ENCODE assay signal across 12 cellular contexts in the genomic region with DNA sequence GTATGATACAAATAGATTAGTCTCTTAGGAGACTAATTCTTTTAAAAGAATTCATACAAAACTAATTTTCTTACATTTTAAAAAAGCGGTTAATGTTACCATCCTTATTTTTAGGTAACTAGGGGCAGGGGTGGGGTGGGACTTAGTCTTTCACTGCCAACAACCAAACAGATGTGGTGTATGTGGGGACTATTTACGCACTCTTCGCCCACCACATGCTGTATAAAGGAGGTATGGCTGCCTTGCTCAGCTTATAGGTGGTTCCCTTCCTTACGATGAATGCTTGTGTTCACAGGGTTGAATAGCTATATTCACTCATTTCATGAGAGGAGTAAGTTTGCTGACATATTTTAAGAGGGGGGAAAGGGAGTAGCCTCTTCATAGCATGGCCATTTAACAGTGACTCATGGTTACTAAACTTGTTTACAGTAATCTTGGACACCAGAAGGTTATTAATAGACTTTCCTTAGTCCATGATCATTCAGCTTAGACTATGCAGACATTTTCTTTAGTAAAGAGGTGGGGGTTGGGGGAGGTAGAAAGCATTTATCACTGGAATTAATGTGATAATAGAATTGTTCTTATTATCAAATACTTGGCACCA.
A peak's percentile ranks its signal among the peaks of the same experiment; 100 is the strongest.
DNase-seq lines count a peak whose midpoint lies in the region; ATAC-seq and TF ChIP-seq lines count a peak whose summit lies in the region.
"Had no signal": no experiment of that assay in that cellular context is flagged by ENCODE, and none has a peak within 500 bp of the region (broad histone marks: within the 10 kb centered on the region; RNA-seq: fewer than 3 reads in every experiment).

No MANE protein-coding gene starts in this region.

- peaks cover 87% of the 10 kb centered on the region for H3K4me1 Mint-ChIP-seq in activated CD4-positive, alpha-beta memory T cell treated with anti-CD3 and anti-CD28 coated beads for 36 hours (ENCODE audit: low read depth)
- H3K4me1 Mint-ChIP-seq in activated CD4-positive, alpha-beta memory T cell treated with anti-CD3 and anti-CD28 coated beads, Interleukin-2, amount 10 ng/mL, durations not matched to agents 7 days and 5 days: peaks cover 86% of the 10 kb centered on the region
- H3K4me1 Mint-ChIP-seq in T-helper 17 cell: peaks cover 64% of the 10 kb centered on the region

- H3K9me3 ChIP-seq in T-helper 17 cell (ENCODE audit: control insufficient read depth, low read length, poor library complexity, severe bottlenecking) (no peaks in the 10 kb centered on the region), tibial artery (no peaks in the 10 kb centered on the region)

- intact Hi-C loops in activated CD4-positive, alpha-beta memory T cell treated with anti-CD3 and anti-CD28 coated beads for 36 hours (cut with micrococcal nuclease): loop anchor here (5.0 kb wide), 1 partner anchor 37 kb away; no protein-coding TSS in a partner anchor
- intact Hi-C loops in Right ventricle myocardium superior (cut with DNase I) (no loop called here), tibial artery (cut with DNase I; ENCODE audit: low total_unique reads) (loop anchor here (2.0 kb wide), 1 partner anchor 14 kb away; no protein-coding TSS in a partner anchor)

- DNase-seq in activated CD4-positive, alpha-beta memory T cell treated with anti-CD3 and anti-CD28 coated beads for 36 hours: no peak
- no peak for DNase-seq in activated CD4-positive, alpha-beta memory T cell treated with anti-CD3 and anti-CD28 coated beads, Interleukin-2, amount 10 ng/mL, durations not matched to agents 7 days and 5 days
- DNase-seq in T-helper 17 cell (no peak), Right ventricle myocardium superior (no peak), tibial artery (no peak), HuH-7.5 (ENCODE audit: low spot score) (no peak), HEK293T (ENCODE audit: extremely low spot score) (no peak)
- DNase-seq: activated naive CD4-positive, alpha-beta T cell treated with anti-CD3 and anti-CD28 coated beads, Interleukin-2, amount 50 U/mL, for 16 hours; MM.1S; T-helper 1 cell had no signal

- POLR2A ChIA-PET in activated CD4-positive, alpha-beta memory T cell treated with anti-CD3 and anti-CD28 coated beads for 36 hours (lab: Charles Lee): interaction anchor here (1.3 kb wide), 1 partner anchor 20 kb away, joined by 3 read pairs; no protein-coding TSS in a partner anchor
- POLR2A ChIA-PET in activated CD4-positive, alpha-beta memory T cell treated with anti-CD3 and anti-CD28 coated beads, Interleukin-2, amount 10 ng/mL, durations not matched to agents 7 days and 5 days (lab: Charles Lee): interaction anchor here (2.1 to 3.4 kb wide), 2 partner anchors 16 to 19 kb away, joined by 6 to 28 read pairs; no protein-coding TSS in a partner anchor
- POLR2A ChIA-PET in HEK293T (lab: Yijun Ruan, JAX): no interaction called here

- ATAC-seq in T-helper 17 cell: no peak
- ATAC-seq in Right ventricle myocardium superior (ENCODE audit: poor library complexity): peak; percentile 77
- no peak for ATAC-seq in GM19467 (IDR thresholded peaks at IDR 0.05; ENCODE audit: unreplicated experiment)

- peak overlapping the region; percentile 33 for H3K27ac Mint-ChIP-seq in activated CD4-positive, alpha-beta memory T cell treated with anti-CD3 and anti-CD28 coated beads for 36 hours
- no peak overlapping the region for H3K27ac Mint-ChIP-seq in activated CD4-positive, alpha-beta memory T cell treated with anti-CD3 and anti-CD28 coated beads, Interleukin-2, amount 10 ng/mL, durations not matched to agents 7 days and 5 days
- peak overlapping the region; percentile 85 for H3K27ac Mint-ChIP-seq in T-helper 17 cell

- H3K4me3 ChIP-seq in tibial artery: no peak overlapping the region
- H3K4me3 ChIP-seq: BLaER1 treated with 17β-estradiol and CSF1 and Interleukin-3, amounts not matched to agents 10 nM and 100 nM had no signal

- no peak for TF ChIP-seq CTCF in tibial artery (IDR thresholded peaks at IDR 0.05)

- peaks cover 0 to 54% (median 8%) of the 10 kb centered on the region in 4 donors for H3K4me1 ChIP-seq in tibial artery

- no peaks in the 10 kb centered on the region for H3K27me3 ChIP-seq in tibial artery
- H3K27me3 ChIP-seq: BLaER1 treated with 17β-estradiol and CSF1 and Interleukin-3, amounts not matched to agents 10 nM and 100 nM had no signal

- H3K27ac ChIP-seq in tibial artery: peak overlapping the region; percentile 24 to 49

- H3K36me3 Mint-ChIP-seq in activated CD4-positive, alpha-beta memory T cell treated with anti-CD3 and anti-CD28 coated beads for 36 hours: peaks cover 58% of the 10 kb centered on the region
- H3K36me3 Mint-ChIP-seq in activated CD4-positive, alpha-beta memory T cell treated with anti-CD3 and anti-CD28 coated beads, Interleukin-2, amount 10 ng/mL, durations not matched to agents 7 days and 5 days (ENCODE audit: low read depth): peaks cover 80% of the 10 kb centered on the region
- peaks cover 3% of the 10 kb centered on the region for H3K36me3 Mint-ChIP-seq in T-helper 17 cell (ENCODE audit: low read depth)

- H3K27me3 Mint-ChIP-seq in activated CD4-positive, alpha-beta memory T cell treated with anti-CD3 and anti-CD28 coated beads for 36 hours: no peaks in the 10 kb centered on the region
- H3K27me3 Mint-ChIP-seq in activated CD4-positive, alpha-beta memory T cell treated with anti-CD3 and anti-CD28 coated beads, Interleukin-2, amount 10 ng/mL, durations not matched to agents 7 days and 5 days: no peaks in the 10 kb centered on the region
- no peaks in the 10 kb centered on the region for H3K27me3 Mint-ChIP-seq in T-helper 17 cell

- no peaks in the 10 kb centered on the region for H3K36me3 ChIP-seq in tibial artery

- H3K9me3 Mint-ChIP-seq in activated CD4-positive, alpha-beta memory T cell treated with anti-CD3 and anti-CD28 coated beads for 36 hours: no peaks in the 10 kb centered on the region
- H3K9me3 Mint-ChIP-seq in activated CD4-positive, alpha-beta memory T cell treated with anti-CD3 and anti-CD28 coated beads, Interleukin-2, amount 10 ng/mL, durations not matched to agents 7 days and 5 days: peaks cover 3% of the 10 kb centered on the region

- CTCF ChIA-PET in activated CD4-positive, alpha-beta memory T cell treated with anti-CD3 and anti-CD28 coated beads for 36 hours (lab: Charles Lee): interaction anchor here (0.8 kb wide), 1 partner anchor 10 kb away, joined by 5 read pairs; no protein-coding TSS in a partner anchor
- CTCF ChIA-PET in activated CD4-positive, alpha-beta memory T cell treated with anti-CD3 and anti-CD28 coated beads, Interleukin-2, amount 10 ng/mL, durations not matched to agents 7 days and 5 days (lab: Charles Lee): interaction anchor here (0.7 kb wide), 1 partner anchor 60 kb away, joined by 3 read pairs; no protein-coding TSS in a partner anchor
- CTCF ChIA-PET in HEK293T (lab: Yijun Ruan, JAX): interaction anchor here (1.1 kb wide), 1 partner anchor 12 kb away, joined by 3 read pairs; no protein-coding TSS in a partner anchor

- no peak overlapping the region for H3K4me3 Mint-ChIP-seq in activated CD4-positive, alpha-beta memory T cell treated with anti-CD3 and anti-CD28 coated beads for 36 hours
- H3K4me3 Mint-ChIP-seq in activated CD4-positive, alpha-beta memory T cell treated with anti-CD3 and anti-CD28 coated beads, Interleukin-2, amount 10 ng/mL, durations not matched to agents 7 days and 5 days: no peak overlapping the region
- H3K4me3 Mint-ChIP-seq in T-helper 17 cell: no peak overlapping the region

TF ChIP-seq in HEK293T, 16 proteins besides CTCF, POLR2A, EP300 and RAD21:
- no peak for TF ChIP-seq CTBP1 (IDR thresholded peaks at IDR 0.05; ENCODE audit: borderline replicate concordance)
- TF ChIP-seq SP1 (IDR thresholded peaks at IDR 0.05): no peak
- TF ChIP-seq, protein P1, sequence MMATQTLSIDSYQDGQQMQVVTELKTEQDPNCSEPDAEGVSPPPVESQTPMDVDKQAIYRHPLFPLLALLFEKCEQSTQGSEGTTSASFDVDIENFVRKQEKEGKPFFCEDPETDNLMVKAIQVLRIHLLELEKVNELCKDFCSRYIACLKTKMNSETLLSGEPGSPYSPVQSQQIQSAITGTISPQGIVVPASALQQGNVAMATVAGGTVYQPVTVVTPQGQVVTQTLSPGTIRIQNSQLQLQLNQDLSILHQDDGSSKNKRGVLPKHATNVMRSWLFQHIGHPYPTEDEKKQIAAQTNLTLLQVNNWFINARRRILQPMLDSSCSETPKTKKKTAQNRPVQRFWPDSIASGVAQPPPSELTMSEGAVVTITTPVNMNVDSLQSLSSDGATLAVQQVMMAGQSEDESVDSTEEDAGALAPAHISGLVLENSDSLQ (IDR thresholded peaks at IDR 0.05): no peak
- no peak for TF ChIP-seq NFRKB (IDR thresholded peaks at IDR 0.05)
- TF ChIP-seq BHLHE40 (IDR thresholded peaks at IDR 0.05; ENCODE audit: borderline replicate concordance): no peak
- TF ChIP-seq LEF1 (IDR thresholded peaks at IDR 0.05; ENCODE audit: borderline replicate concordance): no peak
- no peak for TF ChIP-seq ELF4 (IDR thresholded peaks at IDR 0.05)
- no peak for TF ChIP-seq HDGF (IDR thresholded peaks at IDR 0.05; ENCODE audit: borderline replicate concordance)
- TF ChIP-seq ARNT (IDR thresholded peaks at IDR 0.05): no peak
- TF ChIP-seq TARDBP (IDR thresholded peaks at IDR 0.05): no peak
